ENCODE assay signal across 9 cellular contexts in the genomic region with DNA sequence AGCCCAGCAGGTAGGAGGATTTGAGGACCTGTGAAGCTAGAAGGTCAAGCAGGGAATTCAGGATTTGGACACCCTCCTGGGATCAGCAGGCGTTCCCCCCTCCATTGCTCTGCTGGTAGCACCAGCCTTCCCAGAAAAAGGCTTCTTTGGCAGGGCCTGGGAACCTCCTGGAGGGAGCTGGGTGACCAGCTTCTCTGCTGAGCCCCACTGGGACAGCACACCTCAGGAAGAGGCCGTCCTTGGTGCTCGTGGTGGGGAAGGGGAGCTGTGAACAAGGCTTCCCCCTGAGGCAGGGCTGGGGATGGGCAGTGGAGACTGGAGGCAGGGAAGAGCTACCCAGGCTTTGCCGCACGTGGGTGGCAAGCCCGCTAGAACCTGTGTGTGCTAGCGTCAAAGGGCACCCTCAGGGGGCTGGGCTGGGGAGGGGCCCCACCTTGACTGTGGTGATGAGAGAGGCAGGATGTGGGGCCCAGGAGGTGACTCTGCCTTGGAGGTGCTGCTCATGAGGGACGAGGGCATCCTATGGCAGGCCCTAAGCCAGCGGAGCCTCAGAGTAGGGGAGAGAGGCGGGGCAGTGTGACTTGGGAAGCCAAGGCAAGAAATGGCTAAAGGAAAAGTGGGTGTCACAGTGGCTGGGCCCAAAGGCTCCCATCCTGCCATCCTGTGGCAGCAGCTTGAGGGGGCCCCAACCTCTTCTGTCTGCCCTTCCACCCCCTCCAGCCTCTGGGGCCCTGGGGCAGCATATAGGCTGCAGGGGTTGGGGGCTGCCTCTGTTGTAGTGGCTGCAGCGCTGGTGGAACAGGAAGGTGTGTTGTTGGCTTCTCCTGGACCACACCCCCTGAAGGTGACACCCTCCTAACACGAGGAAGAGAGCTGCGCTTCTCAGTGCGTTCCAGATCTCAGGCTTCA. TPM values are rescaled to one million over a fixed set of nuclear protein-coding genes. Genes with fewer than 3 reads are reported as not detected.
DNase-seq lines count a peak whose midpoint lies in the region; ATAC-seq and TF ChIP-seq lines count a peak whose summit lies in the region.
"Had no signal": no experiment of that assay in that cellular context is flagged by ENCODE, and none has a peak within 500 bp of the region (broad histone marks: within the 10 kb centered on the region; RNA-seq: fewer than 3 reads in every experiment).

No MANE protein-coding gene starts in this region.

- no peaks in the 10 kb centered on the region for H3K27me3 Mint-ChIP-seq in CD4-positive, CD25-positive, alpha-beta regulatory T cell
- no peaks in the 10 kb centered on the region for H3K27me3 Mint-ChIP-seq in activated naive CD8-positive, alpha-beta T cell treated with anti-CD3 and anti-CD28 coated beads, Interleukin-2, amount 10 ng/mL, durations not matched to agents 7 days and 5 days

- peaks cover 14% of the 10 kb centered on the region for H3K36me3 Mint-ChIP-seq in CD4-positive, CD25-positive, alpha-beta regulatory T cell
- H3K36me3 Mint-ChIP-seq in activated naive CD8-positive, alpha-beta T cell treated with anti-CD3 and anti-CD28 coated beads, Interleukin-2, amount 10 ng/mL, durations not matched to agents 7 days and 5 days: peaks cover 25% of the 10 kb centered on the region

- peak overlapping the region; percentile 98 for H3K27ac ChIP-seq in CD4-positive, CD25-positive, alpha-beta regulatory T cell (ENCODE audit: insufficient read depth, low read length, poor library complexity, severe bottlenecking)
- H3K27ac ChIP-seq in brain microvascular endothelial cell: no peak overlapping the region
- H3K27ac ChIP-seq: uterus had no signal

- TF ChIP-seq CTCF in brain microvascular endothelial cell (IDR thresholded peaks at IDR 0.05; ENCODE audit: low read depth, low read length, missing control alignments): no peak

- no peaks in the 10 kb centered on the region for H3K9me3 ChIP-seq in CD4-positive, CD25-positive, alpha-beta regulatory T cell (ENCODE audit: control insufficient read depth in 2 of 2, low read length in 2 of 2)
- H3K9me3 ChIP-seq: uterus had no signal

- H3K27me3 ChIP-seq in CD4-positive, CD25-positive, alpha-beta regulatory T cell (ENCODE audit: control insufficient read depth, insufficient read depth, low read length): no peaks in the 10 kb centered on the region
- no peaks in the 10 kb centered on the region for H3K27me3 ChIP-seq in brain microvascular endothelial cell (replicated peaks)
- H3K27me3 ChIP-seq: uterus had no signal

- peak; percentile 58 to 95 (median 87) for DNase-seq in CD4-positive, CD25-positive, alpha-beta regulatory T cell
- peak; percentile 72 for DNase-seq in activated CD4-positive, CD25-positive, alpha-beta regulatory T cell treated with anti-CD3 and anti-CD28 coated beads, Interleukin-2, amount 50 U/mL, for 72 hours
- DNase-seq in activated naive CD8-positive, alpha-beta T cell treated with anti-CD3 and anti-CD28 coated beads, Interleukin-2, amount 10 ng/mL, durations not matched to agents 7 days and 5 days: peak; percentile 81
- DNase-seq in stimulated activated CD4-positive, alpha-beta T cell treated with anti-CD3 and anti-CD28 coated beads, Interleukin-15, amount 100 ng/mL, for 24 hours: peak; percentile 92
- DNase-seq in 8988T: no peak
- no peak for DNase-seq in brain microvascular endothelial cell
- DNase-seq: uterus had no signal

- in situ Hi-C loops in brain microvascular endothelial cell (cut with HindIII; ENCODE audit: low pct_ligation_motif_present, low sequenced_read_pairs): no loop called here

- peaks cover 25% of the 10 kb centered on the region for H3K36me3 ChIP-seq in CD4-positive, CD25-positive, alpha-beta regulatory T cell (ENCODE audit: control insufficient read depth, insufficient read depth, low read length)
- peaks cover 2% of the 10 kb centered on the region for H3K36me3 ChIP-seq in brain microvascular endothelial cell (replicated peaks)
- H3K36me3 ChIP-seq: uterus had no signal

- peak; percentile 95 to 96 for ATAC-seq in CD4-positive, CD25-positive, alpha-beta regulatory T cell (ENCODE audit: low read depth in 2 of 2)
- peak; percentile 79 for ATAC-seq in activated naive CD8-positive, alpha-beta T cell treated with anti-CD3 and anti-CD28 coated beads, Interleukin-2, amount 10 ng/mL, durations not matched to agents 7 days and 5 days (ENCODE audit: low read depth)
- no peak for ATAC-seq in HG03039 (IDR thresholded peaks at IDR 0.05; ENCODE audit: unreplicated experiment)
- ATAC-seq in HG02885 (IDR thresholded peaks at IDR 0.05; ENCODE audit: poor library complexity, unreplicated experiment): no peak

- peak overlapping the region; percentile 58 for H3K4me3 ChIP-seq in CD4-positive, CD25-positive, alpha-beta regulatory T cell (ENCODE audit: low read depth, low read length)
- no peak overlapping the region for H3K4me3 ChIP-seq in brain microvascular endothelial cell (ENCODE audit: low read depth, low read length)
- H3K4me3 ChIP-seq: uterus had no signal

- peak overlapping the region; percentile 76 to 96 (median 92) for H3K4me3 Mint-ChIP-seq in CD4-positive, CD25-positive, alpha-beta regulatory T cell
- H3K4me3 Mint-ChIP-seq in activated naive CD8-positive, alpha-beta T cell treated with anti-CD3 and anti-CD28 coated beads, Interleukin-2, amount 10 ng/mL, durations not matched to agents 7 days and 5 days: peak overlapping the region; percentile 95

- H3K9me3 Mint-ChIP-seq in CD4-positive, CD25-positive, alpha-beta regulatory T cell: no peaks in the 10 kb centered on the region
- H3K9me3 Mint-ChIP-seq in activated naive CD8-positive, alpha-beta T cell treated with anti-CD3 and anti-CD28 coated beads, Interleukin-2, amount 10 ng/mL, durations not matched to agents 7 days and 5 days: no peaks in the 10 kb centered on the region

- peak overlapping the region; percentile 98 to 99 (median 98) for H3K27ac Mint-ChIP-seq in CD4-positive, CD25-positive, alpha-beta regulatory T cell
- H3K27ac Mint-ChIP-seq in activated naive CD8-positive, alpha-beta T cell treated with anti-CD3 and anti-CD28 coated beads, Interleukin-2, amount 10 ng/mL, durations not matched to agents 7 days and 5 days: peak overlapping the region; percentile 100

- H3K4me1 Mint-ChIP-seq in CD4-positive, CD25-positive, alpha-beta regulatory T cell: peaks cover 14 to 100% (median 70%) of the 10 kb centered on the region in 4 donors
- peaks cover 83% of the 10 kb centered on the region for H3K4me1 Mint-ChIP-seq in activated naive CD8-positive, alpha-beta T cell treated with anti-CD3 and anti-CD28 coated beads, Interleukin-2, amount 10 ng/mL, durations not matched to agents 7 days and 5 days

- H3K4me1 ChIP-seq in CD4-positive, CD25-positive, alpha-beta regulatory T cell (ENCODE audit: control insufficient read depth, insufficient read depth, low read length, poor library complexity, severe bottlenecking): peaks cover 100% of the 10 kb centered on the region

- POLR2A ChIA-PET in activated naive CD8-positive, alpha-beta T cell treated with anti-CD3 and anti-CD28 coated beads, Interleukin-2, amount 10 ng/mL, durations not matched to agents 7 days and 5 days (lab: Charles Lee): interaction anchor here (0.7 to 18.1 kb wide), 12 partner anchors 9 to 141 kb away, joined by 3 to 390 read pairs (median 9); a partner anchor contains a TSS

RNA-seq across cellular contexts. Expression of a gene that starts 20.7 kb away (rescaled TPM):
- total RNA-seq in CD4-positive, CD25-positive, alpha-beta regulatory T cell: 227 TPM
- 10 to 100 TPM; 36.3 to 52.1 (median 47.7) TPM for polyA plus RNA-seq in CD4-positive, CD25-positive, alpha-beta regulatory T cell
- total RNA-seq in activated naive CD8-positive, alpha-beta T cell treated with anti-CD3 and anti-CD28 coated beads, Interleukin-2, amount 10 ng/mL, durations not matched to agents 7 days and 5 days: 100 to 1,000 TPM; 230 to 252 TPM

Comparison
In these comparisons a context has a peak if more than half of its experiments do, and no peak if none do; other contexts are left out.
1. ATAC-seq: peak in CD4-positive, CD25-positive, alpha-beta regulatory T cell (2 of 2) and activated naive CD8-positive, alpha-beta T cell treated with anti-CD3 and anti-CD28 coated beads, Interleukin-2, amount 10 ng/mL, durations not matched to agents 7 days and 5 days (single experiment); none in HG03039 (single experiment) and HG02885 (single experiment).
2. DNase-seq: peak in CD4-positive, CD25-positive, alpha-beta regulatory T cell (3 of 3), activated CD4-positive, CD25-positive, alpha-beta regulatory T cell treated with anti-CD3 and anti-CD28 coated beads, Interleukin-2, amount 50 U/mL, for 72 hours (single experiment), activated naive CD8-positive, alpha-beta T cell treated with anti-CD3 and anti-CD28 coated beads, Interleukin-2, amount 10 ng/mL, durations not matched to agents 7 days and 5 days (single experiment) and stimulated activated CD4-positive, alpha-beta T cell treated with anti-CD3 and anti-CD28 coated beads, Interleukin-15, amount 100 ng/mL, for 24 hours (single experiment); none in 8988T (single experiment) and brain microvascular endothelial cell (single experiment).